ENCODE assay signal across 13 cellular contexts in genomic region chr17:45384800-45385262, GRCh38. TPM values are rescaled to one million over a fixed set of nuclear protein-coding genes. Genes with fewer than 3 reads are reported as not detected.
DNase-seq lines count a peak whose midpoint lies in the region; ATAC-seq and TF ChIP-seq lines count a peak whose summit lies in the region.
"Had no signal": no experiment of that assay in that cellular context is flagged by ENCODE, and none has a peak within 500 bp of the region (broad histone marks: within the 10 kb centered on the region; RNA-seq: fewer than 3 reads in every experiment).

No MANE protein-coding gene starts in this region.

- H3F3A ChIP-seq in MM.1S (ENCODE audit: insufficient read depth, low read length): peaks cover 5% of the 10 kb centered on the region

- H3K4me3 ChIP-seq in H7 (ENCODE audit: insufficient read depth, low read depth, low read length): no peak overlapping the region
- H3K4me3 ChIP-seq in MM.1S (ENCODE audit: low read length): no peak overlapping the region
- no peak overlapping the region for H3K4me3 ChIP-seq in endodermal cell (ENCODE audit: low read length)
- H3K4me3 ChIP-seq: hepatocyte, tibial artery had no signal

- no peaks in the 10 kb centered on the region for H4K20me1 ChIP-seq in MM.1S (ENCODE audit: insufficient read depth, low read length)

- 88 to 91% methylated on average over 15 to 20 of the region's 20 CpGs for WGBS in endodermal cell (ENCODE audit: insufficient coverage in 1 of 2, insufficient read length in 1 of 2), 2 experiments

- no peaks in the 10 kb centered on the region for H3K9me3 ChIP-seq in MM.1S (replicated peaks; ENCODE audit: insufficient read depth, low read length)
- no peaks in the 10 kb centered on the region for H3K9me3 ChIP-seq in endodermal cell (ENCODE audit: control insufficient read depth, low read length)
- H3K9me3 ChIP-seq: BE2C, neutrophil, tibial artery had no signal

- H3K27ac Mint-ChIP-seq in endodermal cell: no peak overlapping the region

- H3K27me3 ChIP-seq in H7 (ENCODE audit: control insufficient read depth, insufficient read depth, low read length): no peaks in the 10 kb centered on the region; the same call in 1 of the 2 replicates
- no peaks in the 10 kb centered on the region for H3K27me3 ChIP-seq in MM.1S (replicated peaks; ENCODE audit: insufficient read depth, low read length)
- H3K27me3 ChIP-seq in endodermal cell (ENCODE audit: control insufficient read depth, insufficient read depth, low read length, poor library complexity, severe bottlenecking): no peaks in the 10 kb centered on the region
- H3K27me3 ChIP-seq: BE2C, hepatocyte had no signal

- no peak overlapping the region for H3K4me2 ChIP-seq in MM.1S (ENCODE audit: low read depth, low read length)
- H3K4me2 ChIP-seq: hepatocyte had no signal

- DNase-seq in H7 (peak; percentile 79), MM.1S (no peak), endodermal cell (peak; percentile 79), sciatic nerve (ENCODE audit: low spot score) (no peak)
- DNase-seq in activated T-cell treated with anti-CD3 and anti-CD28 coated beads, Interleukin-2, amount 50 U/mL, for 48 hours: no peak

- H3K4me3 Mint-ChIP-seq in endodermal cell: no peak overlapping the region
- H3K4me3 Mint-ChIP-seq: activated CD4-positive, alpha-beta T cell treated with anti-CD3 and anti-CD28 coated beads for 36 hours had no signal

- intact Hi-C loops in sciatic nerve (cut with DNase I): loop anchor here (5.0 kb wide), 1 partner anchor 163 kb away; the partner anchor contains the start of gene FMNL1

- H3K9ac ChIP-seq in MM.1S (ENCODE audit: low read length) (no peak overlapping the region), endodermal cell (ENCODE audit: extremely low read depth, low read length, poor library complexity, severe bottlenecking) (no peak overlapping the region)

- H3K4me1 Mint-ChIP-seq in endodermal cell: peaks cover 13% of the 10 kb centered on the region

- peaks cover 12% of the 10 kb centered on the region for H3K4me1 ChIP-seq in MM.1S (ENCODE audit: low read length)
- no peaks in the 10 kb centered on the region for H3K4me1 ChIP-seq in endodermal cell (ENCODE audit: control insufficient read depth, insufficient read depth, low read length)

- H3K27ac ChIP-seq in MM.1S (ENCODE audit: low read length) (no peak overlapping the region), endodermal cell (ENCODE audit: low read depth, low read length) (no peak overlapping the region)
- H3K27ac ChIP-seq: hepatocyte, neutrophil, tibial artery had no signal

- H2AFZ ChIP-seq in MM.1S (ENCODE audit: low read length): peak overlapping the region; percentile 36; the same call in 1 of the 2 replicates
- H2AFZ ChIP-seq: hepatocyte had no signal

- peaks cover 24% of the 10 kb centered on the region for H3K27me3 Mint-ChIP-seq in endodermal cell (ENCODE audit: insufficient read depth)

- peak; percentile 37 for ATAC-seq in sciatic nerve
- no peak for ATAC-seq in HG03432 (IDR thresholded peaks at IDR 0.05; ENCODE audit: unreplicated experiment)
- ATAC-seq in GM21526 (IDR thresholded peaks at IDR 0.05; ENCODE audit: low FRiP score, unreplicated experiment): no peak

- no peaks in the 10 kb centered on the region for H3K9me2 ChIP-seq in MM.1S (replicated peaks; ENCODE audit: insufficient read depth, low read length)

- TF ChIP-seq CTCF in MM.1S (IDR thresholded peaks at IDR 0.05; ENCODE audit: low read length) (no peak), endodermal cell (conservative IDR thresholded peaks at IDR 0.05) (no peak)

- no peaks in the 10 kb centered on the region for H3K36me3 ChIP-seq in H7 (replicated peaks; ENCODE audit: control insufficient read depth, insufficient read depth, low read length)
- no peaks in the 10 kb centered on the region for H3K36me3 ChIP-seq in MM.1S (replicated peaks; ENCODE audit: insufficient read depth, low read length)
- H3K36me3 ChIP-seq in endodermal cell (ENCODE audit: control insufficient read depth, insufficient read depth, low read length): no peaks in the 10 kb centered on the region
- H3K36me3 ChIP-seq: BE2C, neutrophil, tibial artery had no signal

- H3K9me3 Mint-ChIP-seq in endodermal cell: no peaks in the 10 kb centered on the region
- H3K9me3 Mint-ChIP-seq: activated naive CD4-positive, alpha-beta T cell treated with anti-CD3 and anti-CD28 coated beads, Interleukin-2, amount 50 U/mL, for 72 hours had no signal

- H3K36me3 Mint-ChIP-seq in endodermal cell (ENCODE audit: low read depth): no peaks in the 10 kb centered on the region
- H3K36me3 Mint-ChIP-seq: activated naive CD4-positive, alpha-beta T cell treated with anti-CD3 and anti-CD28 coated beads, Interleukin-2, amount 50 U/mL, for 72 hours had no signal

- H3K79me2 ChIP-seq in MM.1S (ENCODE audit: low read length): no peaks in the 10 kb centered on the region
- H3K79me2 ChIP-seq: hepatocyte had no signal

RNA-seq across cellular contexts. Expression of gene ARHGAP27, which starts 47.8 kb away (rescaled TPM):
- 4.5 and 5.4 TPM in 2 replicates for total RNA-seq in H7 (2014; rRNA removed; shearing (Covaris generic))
- 10 to 100 TPM; 16.4 to 20.6 TPM for total RNA-seq in endodermal cell
- 2.5 TPM for polyA plus RNA-seq in endodermal cell (2013, experiment 1 of 2)
- 3.8 TPM for polyA plus RNA-seq in endodermal cell (2013, experiment 2 of 2)
- total RNA-seq in sciatic nerve: 30.6 TPM

Comparison
In these comparisons a context has a peak if more than half of its experiments do, and no peak if none do; other contexts are left out.
1. DNase-seq: peak in H7 (single experiment) and endodermal cell (single experiment); none in MM.1S (single experiment), sciatic nerve (single experiment) and activated T-cell treated with anti-CD3 and anti-CD28 coated beads, Interleukin-2, amount 50 U/mL, for 48 hours (0 of 2).